In the genomic region with DNA sequence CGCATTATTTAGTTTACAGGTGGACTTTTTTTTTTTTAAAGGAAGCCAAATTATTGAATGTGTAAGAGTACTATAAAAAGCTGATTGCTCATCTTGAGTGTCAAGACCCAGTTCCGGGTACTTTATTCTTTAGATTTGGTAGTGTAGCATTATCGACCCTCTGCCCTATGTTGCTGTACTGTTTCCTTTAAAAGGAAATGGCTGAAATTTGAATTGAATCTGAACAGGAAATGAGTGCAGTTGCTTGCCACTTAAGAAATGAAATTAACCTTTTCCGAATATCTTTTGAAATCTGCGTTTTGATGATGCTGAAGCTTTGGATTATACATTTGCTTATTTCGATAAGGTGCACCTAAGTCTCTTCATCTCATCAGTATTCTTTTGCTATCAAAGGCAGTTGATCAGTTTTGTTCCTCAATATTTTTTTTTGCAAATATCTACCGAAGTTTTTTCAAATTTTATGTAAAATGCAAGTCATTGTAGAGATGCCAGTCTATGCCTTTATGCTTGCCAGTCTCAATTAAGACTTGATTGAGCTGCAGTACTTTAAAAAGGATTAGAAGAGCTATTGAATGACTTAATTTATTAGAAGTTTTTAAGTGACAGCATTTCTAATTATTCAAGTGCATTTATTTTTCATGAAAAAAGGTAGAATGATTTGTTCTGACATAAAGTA, we compare ENCODE assay signal across 8 cellular contexts. TPM values are rescaled to one million over a fixed set of nuclear protein-coding genes. Genes with fewer than 3 reads are reported as not detected.
DNase-seq lines count a peak whose midpoint lies in the region; ATAC-seq, FAIRE-seq and TF ChIP-seq lines count a peak whose summit lies in the region.

No MANE protein-coding gene starts in this region.

- TF ChIP-seq EP300 in H1 (IDR thresholded peaks at IDR 0.05; ENCODE audit: borderline replicate concordance in 1 of 2, low read depth in 2 of 2, low read length in 2 of 2): no peak
- no peak for TF ChIP-seq EP300 in ovary (IDR thresholded peaks at IDR 0.05)

- H2AK5ac ChIP-seq in H1 (ENCODE audit: low read depth, low read length): no peak overlapping the region

- peak overlapping the region; percentile 94 for H3K27ac ChIP-seq in DOHH2 (ENCODE audit: low read depth, low read length)
- H3K27ac ChIP-seq in OCI-LY1 (ENCODE audit: low read depth, low read length, poor library complexity, severe bottlenecking): peak overlapping the region; percentile 92
- no peak overlapping the region for H3K27ac ChIP-seq in H1 (ENCODE audit: low read depth, low read length)
- H3K27ac ChIP-seq in ovary: peak overlapping the region in 1 of 2 donors; percentile 94

- DNase-seq in H1 (ENCODE audit: low read depth in 1 of 2, low spot score in 2 of 2) (no peak), ovary (no peak), COLO829 (ENCODE audit: low spot score) (no peak)
- no peak for DNase-seq in effector CD8-positive, alpha-beta T cell (lab: John Stamatoyannopoulos, UW)
- DNase-seq in activated effector memory CD4-positive, alpha-beta T cell treated with Interleukin-2 at 50 U/mL for 16 hours: no peak

- H3K36me3 ChIP-seq in DOHH2 (ENCODE audit: control insufficient read depth, low read length): peaks cover 47% of the 10 kb centered on the region
- peaks cover 25% of the 10 kb centered on the region for H3K36me3 ChIP-seq in OCI-LY1 (ENCODE audit: insufficient read depth, low read length)
- no peaks in the 10 kb centered on the region for H3K36me3 ChIP-seq in H1 (ENCODE audit: control insufficient read depth in 2 of 4, insufficient read depth in 4 of 4, low read length in 3 of 4)
- H3K36me3 ChIP-seq in ovary: no peaks in the 10 kb centered on the region

- TF ChIP-seq RAD21 in H1 (IDR thresholded peaks at IDR 0.05 in 1 of 2, conservative IDR thresholded peaks at IDR 0.05 in 1 of 2; ENCODE audit: low read depth in 2 of 2, low read length in 2 of 2): no peak

- TF ChIP-seq CTCF in DOHH2 (IDR thresholded peaks at IDR 0.05; ENCODE audit: low read depth, low read length, poor library complexity, severe bottlenecking) (no peak), OCI-LY1 (IDR thresholded peaks at IDR 0.05; ENCODE audit: low read length) (no peak), H1 (IDR thresholded peaks at IDR 0.05; ENCODE audit: control extremely low read depth in 1 of 3, insufficient read depth in 1 of 3, low read depth in 1 of 3, low read length in 3 of 3) (no peak), ovary (IDR thresholded peaks at IDR 0.05) (no peak)

- H3K9me2 ChIP-seq in DOHH2 (replicated peaks; ENCODE audit: control insufficient read depth, low read length) (no peaks in the 10 kb centered on the region), OCI-LY1 (ENCODE audit: low read depth, low read length) (no peaks in the 10 kb centered on the region)

- no peak for FAIRE-seq in H1 (lab: Jason Lieb, UNC)

- H4K5ac ChIP-seq in H1 (ENCODE audit: insufficient read length, low read depth, low read length): peak overlapping the region; percentile 28

- POLR2A ChIA-PET in H1 (lab: Charles Lee; ENCODE audit: partially characterized antibody): interaction anchor here (1.0 to 4.1 kb wide), 6 partner anchors 10 to 63 kb away, joined by 3 to 101 read pairs (median 7); partner anchors contain the start of genes DHRS11, MYO19 and PIGW

- H3K79me1 ChIP-seq in H1 (ENCODE audit: low read depth, low read length): peaks cover 6% of the 10 kb centered on the region

- H3K14ac ChIP-seq in H1 (ENCODE audit: insufficient read length): no peak overlapping the region

- no peak overlapping the region for H2BK5ac ChIP-seq in H1 (ENCODE audit: low read depth, low read length)

- no peak for ATAC-seq in HG02763 (IDR thresholded peaks at IDR 0.05; ENCODE audit: unreplicated experiment)

- H3K23me2 ChIP-seq in H1 (ENCODE audit: low read depth, low read length): peaks cover 12% of the 10 kb centered on the region

- H3K56ac ChIP-seq in H1 (replicated peaks; ENCODE audit: insufficient read length, low read depth, low read length): no peak overlapping the region

- H4K8ac ChIP-seq in H1 (ENCODE audit: extremely low read depth, insufficient read depth, low read length): no peak overlapping the region

- no peaks in the 10 kb centered on the region for H3K9me3 ChIP-seq in DOHH2 (ENCODE audit: control insufficient read depth, insufficient read depth, low read length)
- H3K9me3 ChIP-seq in OCI-LY1 (ENCODE audit: low read length): no peaks in the 10 kb centered on the region
- no peaks in the 10 kb centered on the region for H3K9me3 ChIP-seq in H1 (ENCODE audit: insufficient read depth in 2 of 2, low read depth in 1 of 2, low read length in 1 of 2)
- H3K9me3 ChIP-seq in ovary: no peaks in the 10 kb centered on the region

- H4K91ac ChIP-seq in H1 (replicated peaks; ENCODE audit: insufficient read length, low read length): no peak overlapping the region

- TF ChIP-seq POLR2A in H1 (IDR thresholded peaks at IDR 0.05; ENCODE audit: control extremely low read depth in 1 of 2, low read depth in 2 of 2, low read length in 2 of 2) (no peak), ovary (IDR thresholded peaks at IDR 0.05) (no peak)

- peaks cover 19% of the 10 kb centered on the region; the same call in 1 of the 2 replicates for H4K20me1 ChIP-seq in DOHH2 (ENCODE audit: control insufficient read depth, insufficient read depth, low read depth, low read length)
- peaks cover 3% of the 10 kb centered on the region; the same call in 1 of the 2 replicates for H4K20me1 ChIP-seq in OCI-LY1 (ENCODE audit: insufficient read depth, low read length)
- peaks cover 0 to 3% of the 10 kb centered on the region in 2 experiments for H4K20me1 ChIP-seq in H1 (replicated peaks in 1 of 2; ENCODE audit: control insufficient read depth in 1 of 2, insufficient read depth in 2 of 2, low read length in 2 of 2)

- no peak overlapping the region; the same call in 1 of the 2 replicates for H3K18ac ChIP-seq in H1 (ENCODE audit: extremely low read depth, low read length)

- H2BK120ac ChIP-seq in H1 (replicated peaks; ENCODE audit: low read depth, low read length): no peak overlapping the region

- H3K9ac ChIP-seq in OCI-LY1 (ENCODE audit: low read length): peak overlapping the region; percentile 89
- H3K9ac ChIP-seq in H1 (replicated peaks in 1 of 4; ENCODE audit: extremely low read depth in 1 of 4, low read depth in 3 of 4, low read length in 3 of 4): peak overlapping the region in 3 of 4 experiments; percentile 84 to 92 (median 91); a peak in 5 of 7 replicates

- H3F3A ChIP-seq in DOHH2 (ENCODE audit: control insufficient read depth, insufficient read depth) (peaks cover 39% of the 10 kb centered on the region), OCI-LY1 (ENCODE audit: insufficient read depth, low read length) (peaks cover 5% of the 10 kb centered on the region; the same call in 1 of the 2 replicates)

- H3K79me2 ChIP-seq in DOHH2 (ENCODE audit: control insufficient read depth, low read length): peaks cover 84% of the 10 kb centered on the region
- peaks cover 71% of the 10 kb centered on the region for H3K79me2 ChIP-seq in OCI-LY1 (ENCODE audit: insufficient read depth, low read length)
- H3K79me2 ChIP-seq in H1 (ENCODE audit: control insufficient read depth in 1 of 2, insufficient read depth in 2 of 2, low read length in 2 of 2): peaks cover 6 to 63% of the 10 kb centered on the region in 2 experiments; a peak in 3 of 4 replicates

- H3K4me1 ChIP-seq in DOHH2 (ENCODE audit: control insufficient read depth, low read length): peaks cover 52% of the 10 kb centered on the region
- peaks cover 51% of the 10 kb centered on the region for H3K4me1 ChIP-seq in OCI-LY1 (ENCODE audit: insufficient read depth, low read length, severe bottlenecking)
- peaks cover 0 to 5% (median 1%) of the 10 kb centered on the region in 4 experiments; a peak in 2 of 7 replicates for H3K4me1 ChIP-seq in H1 (replicated peaks in 1 of 4; ENCODE audit: control insufficient read depth in 3 of 4, insufficient read depth in 4 of 4, low read length in 3 of 4)
- H3K4me1 ChIP-seq in ovary (ENCODE audit: insufficient read depth): peaks cover 9% of the 10 kb centered on the region

- intact Hi-C loops in ovary (cut with DNase I): no loop called here

- H2BK15ac ChIP-seq in H1 (ENCODE audit: low read length): no peak overlapping the region

- H3K23ac ChIP-seq in H1 (ENCODE audit: insufficient read length): no peak overlapping the region

- H3K4me3 ChIP-seq in DOHH2 (ENCODE audit: low read length) (peak overlapping the region; percentile 95), OCI-LY1 (ENCODE audit: low read depth, low read length, poor library complexity, severe bottlenecking) (peak overlapping the region; percentile 83), H1 (ENCODE audit: extremely low read depth in 1 of 4, insufficient read depth in 2 of 4, low read depth in 3 of 4, low read length in 4 of 4) (peak overlapping the region; percentile 73 to 95 (median 90)), ovary (peak overlapping the region; percentile 87)

- 46% methylated on average over 7 of the region's 7 CpGs; no CpG with 5 or more reads in 1 of the 2 experiments for WGBS in H1 (ENCODE audit: extremely low coverage in 1 of 2, insufficient coverage in 1 of 2, insufficient read length in 1 of 2, insufficient replicate concordance in 2 of 2, low coverage in 1 of 2, low lambda C conversion rate in 2 of 2, missing lambda C conversion rate in 1 of 2), 2 experiments
- 9 to 16% (median 11%) methylated on average over 7 of the region's 7 CpGs for WGBS in ovary, 3 donors

- H2BK12ac ChIP-seq in H1 (ENCODE audit: low read depth, low read length): no peak overlapping the region

- H3K4me2 ChIP-seq in DOHH2 (ENCODE audit: low read length) (peak overlapping the region; percentile 85), OCI-LY1 (ENCODE audit: low read length) (peak overlapping the region; percentile 80), H1 (ENCODE audit: insufficient read depth in 1 of 2, low read depth in 2 of 2, low read length in 2 of 2) (peak overlapping the region; percentile 85 to 93)

- no peaks in the 10 kb centered on the region for H3K27me3 ChIP-seq in DOHH2 (ENCODE audit: control insufficient read depth, low read length)
- H3K27me3 ChIP-seq in OCI-LY1 (ENCODE audit: insufficient read depth, low read length): no peaks in the 10 kb centered on the region
- no peaks in the 10 kb centered on the region for H3K27me3 ChIP-seq in H1 (replicated peaks in 1 of 4; ENCODE audit: control insufficient read depth in 3 of 4, extremely low read depth in 1 of 4, insufficient read depth in 3 of 4, low read length in 3 of 4)
- H3K27me3 ChIP-seq in ovary: no peaks in the 10 kb centered on the region

- no peak overlapping the region for H3K4ac ChIP-seq in H1 (replicated peaks; ENCODE audit: insufficient read length, low read depth, low read length)

- no peak overlapping the region for H2BK20ac ChIP-seq in H1 (ENCODE audit: low read length)

- H2AFZ ChIP-seq in OCI-LY1 (ENCODE audit: low read length): no peak overlapping the region
- no peak overlapping the region for H2AFZ ChIP-seq in H1 (ENCODE audit: low read length)

- CTCF ChIA-PET in H1 (lab: Charles Lee; ENCODE audit: partially characterized antibody): interaction anchor here (0.9 to 1.0 kb wide), 2 partner anchors 56 to 79 kb away, joined by 3 read pairs; no protein-coding TSS in a partner anchor

RNA-seq across cellular contexts. Expression of gene GGNBP2, which starts 1.8 kb away (rescaled TPM):
- total RNA-seq in H1 (2021; fragmentation: NEBNext Ultra II Directional; extraction: Animal tissue kit (Norgen Biotek cat#: 25700)): 35.1 and 35.8 TPM in 2 replicates
- polyA plus RNA-seq in H1 (2011; rRNA removed) (29.2 and 29.7 TPM in 2 replicates), ovary (10 to 100 TPM; 52.4 to 86.2 TPM)
- 39.6 TPM for polyA plus RNA-seq in H1 (2011; cell fraction: cytosol; rRNA removed)
- 39.0 TPM for polyA plus RNA-seq in H1 (2011; cell fraction: nucleus; rRNA removed)
- polyA plus RNA-seq in H1 (2012, experiment 1 of 2): 30.6 to 40.3 TPM (median 34.1 TPM) in 4 replicates
- polyA plus RNA-seq in H1 (2012, experiment 2 of 2): 3.3 TPM
- polyA plus RNA-seq in H1 (2013, experiment 1 of 2): 35.1 TPM
- polyA plus RNA-seq in H1 (2013, experiment 2 of 2): 34.0 TPM
- 81.9 and 84.1 TPM in 2 replicates for polyA minus RNA-seq in H1 (2011; rRNA and poly(A)+ RNA removed)
- polyA minus RNA-seq in H1 (2011; cell fraction: cytosol; rRNA and poly(A)+ RNA removed): 16.6 TPM
- polyA minus RNA-seq in H1 (2011; cell fraction: nucleus; rRNA and poly(A)+ RNA removed): 43.9 TPM
- total RNA-seq in ovary: 10 to 100 TPM; 45.1 to 92.1 (median 66.2) TPM

RNA-seq across cellular contexts. Expression of gene PIGW, which starts 11.8 kb away (rescaled TPM):
- total RNA-seq in H1 (2021; fragmentation: NEBNext Ultra II Directional; extraction: Animal tissue kit (Norgen Biotek cat#: 25700)): 27.1 and 28.9 TPM in 2 replicates
- polyA plus RNA-seq in H1 (2011; rRNA removed) (10.3 and 12.1 TPM in 2 replicates), ovary (1 to 10 TPM; 3.0 to 7.1 TPM)
- polyA plus RNA-seq in H1 (2011; cell fraction: cytosol; rRNA removed): 14.0 TPM
- polyA plus RNA-seq in H1 (2011; cell fraction: nucleus; rRNA removed): 4.5 TPM
- 12.1 to 22.5 TPM (median 16.3 TPM) in 4 replicates for polyA plus RNA-seq in H1 (2012, experiment 1 of 2)
- polyA plus RNA-seq in H1 (2012, experiment 2 of 2): 5.7 TPM
- polyA plus RNA-seq in H1 (2013, experiment 1 of 2): 16.5 TPM
- 18.0 TPM for polyA plus RNA-seq in H1 (2013, experiment 2 of 2)
- polyA minus RNA-seq in H1 (2011; rRNA and poly(A)+ RNA removed): 6.4 and 7.3 TPM in 2 replicates
- 4.1 TPM for polyA minus RNA-seq in H1 (2011; cell fraction: cytosol; rRNA and poly(A)+ RNA removed)
- polyA minus RNA-seq in H1 (2011; cell fraction: nucleus; rRNA and poly(A)+ RNA removed): 10.2 TPM
- total RNA-seq in ovary: 1 to 10 TPM in 6 of 7 donors, under 1 TPM in 1; 0.60 to 10.0 (median 4.6) TPM

RNA-seq across cellular contexts. Expression of gene MYO19, which starts 11.9 kb away (rescaled TPM):
- total RNA-seq in H1 (2021; fragmentation: NEBNext Ultra II Directional; extraction: Animal tissue kit (Norgen Biotek cat#: 25700)): 122 and 126 TPM in 2 replicates
- polyA plus RNA-seq in H1 (2011; rRNA removed) (163 and 189 TPM in 2 replicates), ovary (10 to 100 TPM; 13.4 to 13.9 TPM)
- 163 TPM for polyA plus RNA-seq in H1 (2011; cell fraction: cytosol; rRNA removed)
- 787 TPM for polyA plus RNA-seq in H1 (2011; cell fraction: nucleus; rRNA removed)
- 101 to 123 TPM (median 119 TPM) in 4 replicates for polyA plus RNA-seq in H1 (2012, experiment 1 of 2)
- 67.9 TPM for polyA plus RNA-seq in H1 (2012, experiment 2 of 2)
- polyA plus RNA-seq in H1 (2013, experiment 1 of 2): 84.0 TPM
- 75.7 TPM for polyA plus RNA-seq in H1 (2013, experiment 2 of 2)
- polyA minus RNA-seq in H1 (2011; rRNA and poly(A)+ RNA removed): 209 and 221 TPM in 2 replicates
- 98.1 TPM for polyA minus RNA-seq in H1 (2011; cell fraction: cytosol; rRNA and poly(A)+ RNA removed)
- 319 TPM for polyA minus RNA-seq in H1 (2011; cell fraction: nucleus; rRNA and poly(A)+ RNA removed)
- 10 to 100 TPM; 20.0 to 46.7 (median 28.8) TPM for total RNA-seq in ovary

RNA-seq across cellular contexts. Expression of gene DHRS11, which starts 45.1 kb away (rescaled TPM):
- total RNA-seq in H1 (2021; fragmentation: NEBNext Ultra II Directional; extraction: Animal tissue kit (Norgen Biotek cat#: 25700)): 25.1 and 29.5 TPM in 2 replicates
- polyA plus RNA-seq in H1 (2011; rRNA removed) (63.3 and 76.9 TPM in 2 replicates), ovary (10 to 100 TPM in 1 of 2 donors, 1 to 10 TPM in 1; 6.3 to 10.2 TPM)
- 70.7 TPM for polyA plus RNA-seq in H1 (2011; cell fraction: cytosol; rRNA removed)
- polyA plus RNA-seq in H1 (2011; cell fraction: nucleus; rRNA removed): 88.3 TPM
- polyA plus RNA-seq in H1 (2012, experiment 1 of 2): 39.9 to 47.2 TPM (median 45.3 TPM) in 4 replicates
- polyA plus RNA-seq in H1 (2012, experiment 2 of 2): 43.6 TPM
- 27.8 TPM for polyA plus RNA-seq in H1 (2013, experiment 1 of 2)
- 25.4 TPM for polyA plus RNA-seq in H1 (2013, experiment 2 of 2)
- 60.4 TPM in 2 replicates for polyA minus RNA-seq in H1 (2011; rRNA and poly(A)+ RNA removed)
- polyA minus RNA-seq in H1 (2011; cell fraction: cytosol; rRNA and poly(A)+ RNA removed): 28.9 TPM
- polyA minus RNA-seq in H1 (2011; cell fraction: nucleus; rRNA and poly(A)+ RNA removed): 26.5 TPM
- 1 to 10 TPM; 3.0 to 9.6 (median 6.6) TPM for total RNA-seq in ovary

RNA-seq across cellular contexts. Expression of gene MRM1, which starts 54.8 kb away (rescaled TPM):
- 11.2 and 11.7 TPM in 2 replicates for total RNA-seq in H1 (2021; fragmentation: NEBNext Ultra II Directional; extraction: Animal tissue kit (Norgen Biotek cat#: 25700))
- polyA plus RNA-seq in H1 (2011; rRNA removed) (9.9 and 15.1 TPM in 2 replicates), ovary (1 to 10 TPM; 2.7 to 6.5 TPM)
- polyA plus RNA-seq in H1 (2011; cell fraction: cytosol; rRNA removed): 12.8 TPM
- 16.9 TPM for polyA plus RNA-seq in H1 (2011; cell fraction: nucleus; rRNA removed)
- polyA plus RNA-seq in H1 (2012, experiment 1 of 2): 6.4 to 10.6 TPM (median 9.8 TPM) in 4 replicates
- 7.2 TPM for polyA plus RNA-seq in H1 (2012, experiment 2 of 2)
- polyA plus RNA-seq in H1 (2013, experiment 1 of 2): 5.2 TPM
- polyA plus RNA-seq in H1 (2013, experiment 2 of 2): 4.4 TPM
- 2.0 and 3.7 TPM in 2 replicates for polyA minus RNA-seq in H1 (2011; rRNA and poly(A)+ RNA removed)
- polyA minus RNA-seq in H1 (2011; cell fraction: cytosol; rRNA and poly(A)+ RNA removed): 7.6 TPM
- 9.8 TPM for polyA minus RNA-seq in H1 (2011; cell fraction: nucleus; rRNA and poly(A)+ RNA removed)
- total RNA-seq in ovary: 1 to 10 TPM; 6.0 to 8.1 (median 6.8) TPM
